Comparison of ENCODE assay signal across 18 cellular contexts in genomic region chr3:14150491-14151230, GRCh38. TPM values are rescaled to one million over a fixed set of nuclear protein-coding genes. Genes with fewer than 3 reads are reported as not detected.
DNase-seq lines count a peak whose midpoint lies in the region; ATAC-seq, FAIRE-seq and TF ChIP-seq lines count a peak whose summit lies in the region.
"Had no signal": no experiment of that assay in that cellular context is flagged by ENCODE, and none has a peak within 500 bp of the region (broad histone marks: within the 10 kb centered on the region; RNA-seq: fewer than 3 reads in every experiment).

No MANE protein-coding gene starts in this region.

- H3K23ac ChIP-seq in IMR-90 (ENCODE audit: low read depth, low read length) = 0 out of 2 replicates have a peak overlapping the region, but pooled peaks have one; percentile 16

- H3K9me3 ChIP-seq in IMR-90 (ENCODE audit: control insufficient read depth, insufficient read depth, low read length) = no peaks in the 10 kb centered on the region
- H3K9me3 ChIP-seq in kidney (ENCODE audit: control insufficient read depth in 1 of 2, low read length in 2 of 2) = no peaks in the 10 kb centered on the region
- H3K9me3 ChIP-seq: body of pancreas, upper lobe of left lung had no signal

- H4K91ac ChIP-seq in IMR-90 (ENCODE audit: insufficient read depth, low read depth, low read length) = no peak overlapping the region

- no peaks in the 10 kb centered on the region for H3K27me3 Mint-ChIP-seq in activated CD8-positive, alpha-beta memory T cell treated with anti-CD3 and anti-CD28 coated beads, Interleukin-2, amount 10 ng/mL, durations not matched to agents 7 days and 5 days
- peaks cover 5% of the 10 kb centered on the region for H3K27me3 Mint-ChIP-seq in endothelial cell (ENCODE audit: unreplicated experiment)
- H3K27me3 Mint-ChIP-seq: activated CD4-positive, alpha-beta memory T cell treated with anti-CD3 and anti-CD28 coated beads, Interleukin-2, amount 10 ng/mL, durations not matched to agents 7 days and 5 days had no signal

- H3K56ac ChIP-seq in IMR-90 (ENCODE audit: extremely low read depth, insufficient read depth, low read length) = no peak overlapping the region

- CTCF ChIA-PET in activated CD8-positive, alpha-beta memory T cell treated with anti-CD3 and anti-CD28 coated beads, Interleukin-2, amount 10 ng/mL, durations not matched to agents 7 days and 5 days (lab: Charles Lee) = no interaction called here
- CTCF ChIA-PET in IMR-90 (lab: Yijun Ruan, JAX) = no interaction called here

- peaks cover 12% of the 10 kb centered on the region for H3K36me3 Mint-ChIP-seq in activated CD8-positive, alpha-beta memory T cell treated with anti-CD3 and anti-CD28 coated beads, Interleukin-2, amount 10 ng/mL, durations not matched to agents 7 days and 5 days
- peaks cover 41% of the 10 kb centered on the region for H3K36me3 Mint-ChIP-seq in endothelial cell (ENCODE audit: low read depth, unreplicated experiment)

- no peak for TF ChIP-seq RAD21 in IMR-90 (IDR thresholded peaks at IDR 0.05; ENCODE audit: low read length)

- H3K27ac Mint-ChIP-seq in activated CD8-positive, alpha-beta memory T cell treated with anti-CD3 and anti-CD28 coated beads, Interleukin-2, amount 10 ng/mL, durations not matched to agents 7 days and 5 days = peak overlapping the region; percentile 17
- peak overlapping the region; percentile 52 for H3K27ac Mint-ChIP-seq in endothelial cell (ENCODE audit: unreplicated experiment)
- H3K27ac Mint-ChIP-seq: activated CD4-positive, alpha-beta memory T cell treated with anti-CD3 and anti-CD28 coated beads, Interleukin-2, amount 10 ng/mL, durations not matched to agents 7 days and 5 days had no signal

- H4K5ac ChIP-seq in IMR-90 (ENCODE audit: low read depth, low read length) = no peak overlapping the region

- H3K79me1 ChIP-seq in IMR-90 (ENCODE audit: low read depth in 1 of 2, low read length in 2 of 2) = peaks cover 13 to 24% of the 10 kb centered on the region in 2 experiments

- H2AFZ ChIP-seq in IMR-90 (replicated peaks; ENCODE audit: low read length, poor library complexity) = no peak overlapping the region
- H2AFZ ChIP-seq: parathyroid adenoma had no signal

- H3K18ac ChIP-seq in IMR-90 (ENCODE audit: low read depth, low read length) = no peak overlapping the region

- ATAC-seq in activated CD8-positive, alpha-beta memory T cell treated with anti-CD3 and anti-CD28 coated beads, Interleukin-2, amount 10 ng/mL, durations not matched to agents 7 days and 5 days = no peak
- peak; percentile 29; the same call in 1 of the 2 replicates for ATAC-seq in IMR-90 (ENCODE audit: low read depth)
- ATAC-seq: body of pancreas had no signal

- H3K4ac ChIP-seq in IMR-90 (ENCODE audit: low read depth, low read length) = no peak overlapping the region

- no peak overlapping the region for H2AK9ac ChIP-seq in IMR-90 (replicated peaks; ENCODE audit: low read depth, low read length, poor library complexity)

- TF ChIP-seq CTCF in IMR-90 (conservative IDR thresholded peaks at IDR 0.05; ENCODE audit: low read depth, low read length) (no peak), endothelial cell (IDR thresholded peaks at IDR 0.05; ENCODE audit: unreplicated experiment) (no peak), kidney (IDR thresholded peaks at IDR 0.05; ENCODE audit: borderline replicate concordance, extremely low read depth, insufficient read depth) (no peak)

- no peak overlapping the region for H2BK15ac ChIP-seq in IMR-90 (ENCODE audit: low read depth, low read length)

- TF ChIP-seq POLR2A in IMR-90 (IDR thresholded peaks at IDR 0.05; ENCODE audit: low read depth, low read length) = no peak

- in situ Hi-C loops in IMR-90 (cut with MboI; ENCODE audit: low sequenced_read_pairs) = no loop called here

- H3K4me1 ChIP-seq in IMR-90 (ENCODE audit: control insufficient read depth, insufficient read depth, low read length) = peaks cover 6% of the 10 kb centered on the region
- peaks cover 7% of the 10 kb centered on the region in 2 donors for H3K4me1 ChIP-seq in kidney (ENCODE audit: control insufficient read depth in 1 of 2, insufficient read depth in 1 of 2, low read depth in 1 of 2, low read length in 2 of 2)
- H3K4me1 ChIP-seq: parathyroid adenoma had no signal

- intact Hi-C loops in IMR-90 (cut with micrococcal nuclease) = no loop called here
- intact Hi-C loops in posterior vena cava (cut with DNase I) = no loop called here
- intact Hi-C loops in kidney (cut with DNase I) = no loop called here

- POLR2A ChIA-PET in IMR-90 (lab: Charles Lee; ENCODE audit: unreplicated experiment) = no interaction called here

- H2BK5ac ChIP-seq in IMR-90 (ENCODE audit: low read depth, low read length, poor library complexity, severe bottlenecking) = no peak overlapping the region

- dilution Hi-C loops in IMR-90 (cut with HindIII; ENCODE audit: low sequenced_read_pairs, unreplicated experiment) = no loop called here

- no peak for FAIRE-seq in kidney (lab: Jason Lieb, UNC)
- FAIRE-seq: small intestine had no signal

- 100% methylated on average over 5 of the region's 9 CpGs; no CpG with 5 or more reads in 1 of the 2 experiments for WGBS in IMR-90 (ENCODE audit: extremely low coverage in 2 of 2, insufficient read length in 1 of 2), 2 experiments

- H3K9ac ChIP-seq in IMR-90 (ENCODE audit: low read depth, low read length) (no peak overlapping the region), kidney (ENCODE audit: low read length in 2 of 2) (no peak overlapping the region)
- H3K9ac ChIP-seq: parathyroid adenoma had no signal

- H3K4me3 ChIP-seq in IMR-90 (ENCODE audit: insufficient read depth, low read depth, low read length) (no peak overlapping the region), kidney (ENCODE audit: low read length in 2 of 2) (no peak overlapping the region)
- H3K4me3 ChIP-seq: body of pancreas, upper lobe of left lung had no signal

- H3K27me3 ChIP-seq in IMR-90 (ENCODE audit: control insufficient read depth, insufficient read depth, low read length) = no peaks in the 10 kb centered on the region
- H3K27me3 ChIP-seq: body of pancreas, upper lobe of left lung had no signal

- H3K4me3 Mint-ChIP-seq in activated CD8-positive, alpha-beta memory T cell treated with anti-CD3 and anti-CD28 coated beads, Interleukin-2, amount 10 ng/mL, durations not matched to agents 7 days and 5 days = no peak overlapping the region
- H3K4me3 Mint-ChIP-seq in endothelial cell (ENCODE audit: unreplicated experiment) = peak overlapping the region; percentile 19
- H3K4me3 Mint-ChIP-seq: activated CD4-positive, alpha-beta memory T cell treated with anti-CD3 and anti-CD28 coated beads, Interleukin-2, amount 10 ng/mL, durations not matched to agents 7 days and 5 days had no signal

- H3K4me2 ChIP-seq in IMR-90 (ENCODE audit: low read depth, low read length) = no peak overlapping the region

- BruUV-seq in IMR-90 (replicated peaks; lab: Mats Ljungman, UMichigan) = no TSS peak

- H3K14ac ChIP-seq in IMR-90 (replicated peaks; ENCODE audit: low read depth, low read length) = no peak overlapping the region

- no peak overlapping the region for H2BK120ac ChIP-seq in IMR-90 (ENCODE audit: low read depth, low read length)

- no peak overlapping the region for H2BK20ac ChIP-seq in IMR-90 (ENCODE audit: low read depth, low read length)

- H3K9me1 ChIP-seq in IMR-90 (ENCODE audit: insufficient read depth, low read length) = peaks cover 8% of the 10 kb centered on the region; the same call in 1 of the 2 replicates

- no peaks in the 10 kb centered on the region for H4K20me1 ChIP-seq in IMR-90 (ENCODE audit: insufficient read depth, low read length)

- no peaks in the 10 kb centered on the region for H3K4me1 Mint-ChIP-seq in activated CD8-positive, alpha-beta memory T cell treated with anti-CD3 and anti-CD28 coated beads, Interleukin-2, amount 10 ng/mL, durations not matched to agents 7 days and 5 days
- no peaks in the 10 kb centered on the region for H3K4me1 Mint-ChIP-seq in endothelial cell (ENCODE audit: unreplicated experiment)

- H3K27ac ChIP-seq in IMR-90 (ENCODE audit: insufficient read depth, low read length) = no peak overlapping the region
- no peak overlapping the region for H3K27ac ChIP-seq in kidney (ENCODE audit: low read depth in 2 of 2, low read length in 2 of 2)
- H3K27ac ChIP-seq: body of pancreas, C4-2B, parathyroid adenoma, upper lobe of left lung had no signal

- H4K8ac ChIP-seq in IMR-90 (ENCODE audit: low read depth in 2 of 2, low read length in 2 of 2) = no peak overlapping the region

- no peaks in the 10 kb centered on the region for H3K9me3 Mint-ChIP-seq in activated CD8-positive, alpha-beta memory T cell treated with anti-CD3 and anti-CD28 coated beads, Interleukin-2, amount 10 ng/mL, durations not matched to agents 7 days and 5 days (ENCODE audit: low read depth)
- no peaks in the 10 kb centered on the region for H3K9me3 Mint-ChIP-seq in endothelial cell (ENCODE audit: unreplicated experiment)
- H3K9me3 Mint-ChIP-seq: activated CD4-positive, alpha-beta memory T cell treated with anti-CD3 and anti-CD28 coated beads, Interleukin-2, amount 10 ng/mL, durations not matched to agents 7 days and 5 days had no signal

- DNase-seq in activated CD8-positive, alpha-beta memory T cell treated with anti-CD3 and anti-CD28 coated beads, Interleukin-2, amount 10 ng/mL, durations not matched to agents 7 days and 5 days = peak; percentile 29
- no peak for DNase-seq in activated CD8-positive, alpha-beta memory T cell treated with anti-CD3 and anti-CD28 coated beads, Interleukin-2, amount 50 U/mL, for 48 hours
- DNase-seq in IMR-90 (peak; percentile 35), endothelial cell (ENCODE audit: low spot score) (no peak), posterior vena cava (ENCODE audit: low spot score) (peak; percentile 68), NCI-H1105 treated with DMSO at 0.1 percent for 48 hours (lab: John Stamatoyannopoulos, UW) (no peak), kidney (no peak)
- no peak for DNase-seq in activated CD4-positive, alpha-beta T cell treated with anti-CD3 and anti-CD28 coated beads, Interleukin-2, amount 50 U/mL, for 4 hours
- DNase-seq: activated CD4-positive, alpha-beta memory T cell treated with anti-CD3 and anti-CD28 coated beads, Interleukin-2, amount 10 ng/mL, durations not matched to agents 7 days and 5 days; activated effector memory CD4-positive, alpha-beta T cell treated with anti-CD3 and anti-CD28 coated beads, Interleukin-2, amount 50 U/mL, for 16 hours; body of pancreas; DND-41; NCI-H2029; NCI-H510A; small intestine; upper lobe of left lung had no signal

- H3K36me3 ChIP-seq in IMR-90 (ENCODE audit: control insufficient read depth, insufficient read depth, low read length) = peaks cover 66% of the 10 kb centered on the region
- H3K36me3 ChIP-seq in kidney (ENCODE audit: control insufficient read depth in 1 of 2, insufficient read depth in 2 of 2, low read length in 2 of 2) = peaks cover 39 to 55% of the 10 kb centered on the region in 2 donors

- no peak overlapping the region for H2AK5ac ChIP-seq in IMR-90 (ENCODE audit: low read depth, low read length)

RNA-seq across cellular contexts. Expression of gene TMEM43, which starts 25.8 kb away (rescaled TPM):
- 10 to 100 TPM; 27.6 to 31.8 TPM for total RNA-seq in activated CD8-positive, alpha-beta memory T cell treated with anti-CD3 and anti-CD28 coated beads, Interleukin-2, amount 10 ng/mL, durations not matched to agents 7 days and 5 days
- total RNA-seq in IMR-90 (2012; rRNA removed) (103 and 114 TPM in 2 replicates), endothelial cell (ENCODE audit: unreplicated experiment) (31.9 TPM), posterior vena cava (100 to 1,000 TPM; 107 to 115 TPM), kidney (86.5 TPM)
- polyA plus RNA-seq in IMR-90 (2012; rRNA removed) (107 and 109 TPM in 2 replicates), kidney (ENCODE audit: insufficient read depth, low read depth, low replicate concordance) (27.6 TPM)
- polyA plus RNA-seq in IMR-90 (2012; cell fraction: cytosol; rRNA removed) = 73.8 and 86.4 TPM in 2 replicates
- 97.1 and 98.5 TPM in 2 replicates for polyA plus RNA-seq in IMR-90 (2012; cell fraction: nucleus; rRNA removed; ENCODE audit: low replicate concordance)

RNA-seq across cellular contexts. Expression of gene CHCHD4, which starts 26.0 kb away (rescaled TPM):
- 10 to 100 TPM; 15.2 to 19.7 TPM for total RNA-seq in activated CD8-positive, alpha-beta memory T cell treated with anti-CD3 and anti-CD28 coated beads, Interleukin-2, amount 10 ng/mL, durations not matched to agents 7 days and 5 days
- total RNA-seq in IMR-90 (2012; rRNA removed) = 9.0 and 12.2 TPM in 2 replicates
- 7.4 and 9.8 TPM in 2 replicates for polyA plus RNA-seq in IMR-90 (2012; rRNA removed)
- 4.6 and 4.8 TPM in 2 replicates for polyA plus RNA-seq in IMR-90 (2012; cell fraction: cytosol; rRNA removed)
- polyA plus RNA-seq in IMR-90 (2012; cell fraction: nucleus; rRNA removed; ENCODE audit: low replicate concordance) = 1.3 and 5.0 TPM in 2 replicates
- total RNA-seq in endothelial cell (ENCODE audit: unreplicated experiment) = 11.1 TPM
- total RNA-seq in posterior vena cava = 1 to 10 TPM; 7.9 TPM
- total RNA-seq in kidney = 12.8 TPM
- 33.6 TPM for polyA plus RNA-seq in kidney (ENCODE audit: insufficient read depth, low read depth, low replicate concordance)

RNA-seq across cellular contexts. Expression of gene XPC, which starts 27.7 kb away (rescaled TPM):
- total RNA-seq in activated CD8-positive, alpha-beta memory T cell treated with anti-CD3 and anti-CD28 coated beads, Interleukin-2, amount 10 ng/mL, durations not matched to agents 7 days and 5 days = 10 to 100 TPM; 36.0 to 39.5 TPM
- total RNA-seq in IMR-90 (2012; rRNA removed) (40.5 and 48.8 TPM in 2 replicates), endothelial cell (ENCODE audit: unreplicated experiment) (35.6 TPM), posterior vena cava (10 to 100 TPM; 19.8 to 24.0 TPM), kidney (44.4 TPM)
- polyA plus RNA-seq in IMR-90 (2012; rRNA removed) (27.6 and 30.9 TPM in 2 replicates), kidney (ENCODE audit: insufficient read depth, low read depth, low replicate concordance) (15.9 TPM)
- 17.6 and 18.4 TPM in 2 replicates for polyA plus RNA-seq in IMR-90 (2012; cell fraction: cytosol; rRNA removed)
- 62.0 and 94.0 TPM in 2 replicates for polyA plus RNA-seq in IMR-90 (2012; cell fraction: nucleus; rRNA removed; ENCODE audit: low replicate concordance)

RNA-seq across cellular contexts. Expression of gene LSM3, which starts 28.0 kb away (rescaled TPM):
- total RNA-seq in activated CD8-positive, alpha-beta memory T cell treated with anti-CD3 and anti-CD28 coated beads, Interleukin-2, amount 10 ng/mL, durations not matched to agents 7 days and 5 days = 10 to 100 TPM; 16.5 to 18.9 TPM
- total RNA-seq in IMR-90 (2012; rRNA removed) = 3.4 and 14.2 TPM in 2 replicates
- 10.0 and 11.5 TPM in 2 replicates for polyA plus RNA-seq in IMR-90 (2012; rRNA removed)
- polyA plus RNA-seq in IMR-90 (2012; cell fraction: cytosol; rRNA removed) = 0.87 and 1.00 TPM in 2 replicates
- polyA plus RNA-seq in IMR-90 (2012; cell fraction: nucleus; rRNA removed; ENCODE audit: low replicate concordance) = 0.20 and 1.8 TPM in 2 replicates
- 14.7 TPM for total RNA-seq in endothelial cell (ENCODE audit: unreplicated experiment)
- 10 to 100 TPM in 1 of 2 donors, 1 to 10 TPM in 1; 9.3 to 10.2 TPM for total RNA-seq in posterior vena cava
- 11.9 TPM for total RNA-seq in kidney
- 30.2 TPM for polyA plus RNA-seq in kidney (ENCODE audit: insufficient read depth, low read depth, low replicate concordance)

Comparison
In these comparisons a context has a peak if more than half of its experiments do, and no peak if none do; other contexts are left out.
1. DNase-seq: peak in activated CD8-positive, alpha-beta memory T cell treated with anti-CD3 and anti-CD28 coated beads, Interleukin-2, amount 10 ng/mL, durations not matched to agents 7 days and 5 days (single experiment), IMR-90 (single experiment) and posterior vena cava (single experiment); none in activated CD8-positive, alpha-beta memory T cell treated with anti-CD3 and anti-CD28 coated beads, Interleukin-2, amount 50 U/mL, for 48 hours (single experiment), endothelial cell (single experiment), activated CD4-positive, alpha-beta T cell treated with anti-CD3 and anti-CD28 coated beads, Interleukin-2, amount 50 U/mL, for 4 hours (0 of 2), NCI-H1105 treated with DMSO at 0.1 percent for 48 hours (single experiment) and kidney (single experiment).